8 cellular contexts compared by ENCODE assay signal in genomic region chr6:29792123-29793035, GRCh38. TPM values are rescaled to one million over a fixed set of nuclear protein-coding genes. Genes with fewer than 3 reads are reported as not detected.
A peak's percentile ranks its signal among the peaks of the same experiment; 100 is the strongest.
DNase-seq lines count a peak whose midpoint lies in the region; ATAC-seq lines count a peak whose summit lies in the region.

No MANE protein-coding gene starts in this region.

- ATAC-seq in activated CD8-positive, alpha-beta T cell treated with anti-CD3 and anti-CD28 coated beads, Interleukin-2, amount 10 ng/mL, durations not matched to agents 7 days and 5 days: peak; percentile 91

- peak; percentile 16 for DNase-seq in NCI-H146 (lab: John Stamatoyannopoulos, UW)
- no peak for DNase-seq in NCI-H146 treated with DMSO at 0.1 percent for 48 hours (lab: John Stamatoyannopoulos, UW; ENCODE audit: unreplicated experiment)
- DNase-seq in activated CD8-positive, alpha-beta T cell treated with anti-CD3 and anti-CD28 coated beads, Interleukin-2, amount 10 ng/mL, durations not matched to agents 7 days and 5 days: peak; percentile 67
- peak; percentile 68 to 85 (median 73) for DNase-seq in effector memory CD4-positive, alpha-beta T cell
- peak; percentile 60 for DNase-seq in stimulated activated CD8-positive, alpha-beta memory T cell treated with anti-CD3 and anti-CD28 coated beads, Interleukin-15, amount 100 ng/mL, for 1 hour (ENCODE audit: low read depth)
- DNase-seq in NCI-H2171 treated with DMSO at 0.1 percent for 48 hours (lab: John Stamatoyannopoulos, UW): no peak
- no peak for DNase-seq in DMS153 (lab: John Stamatoyannopoulos, UW)

- peak overlapping the region; percentile 85 for H3K4me3 ChIP-seq in effector memory CD4-positive, alpha-beta T cell (ENCODE audit: insufficient read depth, low read depth, low read length, poor library complexity, severe bottlenecking)
- peak overlapping the region; percentile 26 for H3K4me3 ChIP-seq in mesodermal cell (ENCODE audit: extremely low read depth, insufficient read depth, low read length, poor library complexity, severe bottlenecking)

- peaks cover 65% of the 10 kb centered on the region for H3K27me3 Mint-ChIP-seq in activated CD8-positive, alpha-beta T cell treated with anti-CD3 and anti-CD28 coated beads, Interleukin-2, amount 10 ng/mL, durations not matched to agents 7 days and 5 days (ENCODE audit: low read depth)

- H3K4me1 ChIP-seq in effector memory CD4-positive, alpha-beta T cell (ENCODE audit: control insufficient read depth, insufficient read depth, low read length, poor library complexity, severe bottlenecking): peaks cover 11% of the 10 kb centered on the region
- peaks cover 4% of the 10 kb centered on the region for H3K4me1 ChIP-seq in mesodermal cell (ENCODE audit: control insufficient read depth, insufficient read depth, low read length, poor library complexity, severe bottlenecking)

- peaks cover 4% of the 10 kb centered on the region for H3K27me3 ChIP-seq in effector memory CD4-positive, alpha-beta T cell (replicated peaks; ENCODE audit: control insufficient read depth, insufficient read depth, low read length, poor library complexity, severe bottlenecking)

- peaks cover 9% of the 10 kb centered on the region for H3K9me3 Mint-ChIP-seq in activated CD8-positive, alpha-beta T cell treated with anti-CD3 and anti-CD28 coated beads, Interleukin-2, amount 10 ng/mL, durations not matched to agents 7 days and 5 days (ENCODE audit: insufficient read depth)

- H3K36me3 ChIP-seq in effector memory CD4-positive, alpha-beta T cell (ENCODE audit: control insufficient read depth, insufficient read depth, low read length): no peaks in the 10 kb centered on the region
- no peaks in the 10 kb centered on the region for H3K36me3 ChIP-seq in mesodermal cell (ENCODE audit: control insufficient read depth, insufficient read depth, low read length)

- H3K27ac Mint-ChIP-seq in activated CD8-positive, alpha-beta T cell treated with anti-CD3 and anti-CD28 coated beads, Interleukin-2, amount 10 ng/mL, durations not matched to agents 7 days and 5 days: no peak overlapping the region

- H3K9me3 ChIP-seq in effector memory CD4-positive, alpha-beta T cell (ENCODE audit: control insufficient read depth, low read length): no peaks in the 10 kb centered on the region
- H3K9me3 ChIP-seq in mesodermal cell (ENCODE audit: control insufficient read depth, low read length): no peaks in the 10 kb centered on the region

- H3K27ac ChIP-seq in effector memory CD4-positive, alpha-beta T cell (ENCODE audit: insufficient read depth, low read length, poor library complexity, severe bottlenecking): peak overlapping the region; percentile 76
- H3K27ac ChIP-seq in mesodermal cell (ENCODE audit: low read depth, low read length, severe bottlenecking): no peak overlapping the region

- WGBS in mesodermal cell (ENCODE audit: insufficient coverage in 2 of 2), 2 experiments: 4 to 10% methylated on average over 43 to 65 of the region's 79 CpGs

- H3K4me1 Mint-ChIP-seq in activated CD8-positive, alpha-beta T cell treated with anti-CD3 and anti-CD28 coated beads, Interleukin-2, amount 10 ng/mL, durations not matched to agents 7 days and 5 days (ENCODE audit: low read depth): peaks cover 15% of the 10 kb centered on the region

- H3K4me3 Mint-ChIP-seq in activated CD8-positive, alpha-beta T cell treated with anti-CD3 and anti-CD28 coated beads, Interleukin-2, amount 10 ng/mL, durations not matched to agents 7 days and 5 days: peak overlapping the region; percentile 70

- H3K36me3 Mint-ChIP-seq in activated CD8-positive, alpha-beta T cell treated with anti-CD3 and anti-CD28 coated beads, Interleukin-2, amount 10 ng/mL, durations not matched to agents 7 days and 5 days (ENCODE audit: low read depth): peaks cover 5% of the 10 kb centered on the region

- POLR2A ChIA-PET in activated CD8-positive, alpha-beta T cell treated with anti-CD3 and anti-CD28 coated beads, Interleukin-2, amount 10 ng/mL, durations not matched to agents 7 days and 5 days (lab: Charles Lee): interaction anchor here (0.7 to 1.6 kb wide), 2 partner anchors 52 to 149 kb away, joined by 3 to 6 read pairs; partner anchors contain the start of gene HLA-A

- CTCF ChIA-PET in activated CD8-positive, alpha-beta T cell treated with anti-CD3 and anti-CD28 coated beads, Interleukin-2, amount 10 ng/mL, durations not matched to agents 7 days and 5 days (lab: Charles Lee): no interaction called here

RNA-seq across cellular contexts. Expression of gene HLA-G, which starts 35.2 kb away (rescaled TPM):
- total RNA-seq in activated CD8-positive, alpha-beta T cell treated with anti-CD3 and anti-CD28 coated beads, Interleukin-2, amount 10 ng/mL, durations not matched to agents 7 days and 5 days: 1 to 10 TPM; 2.9 to 4.6 TPM
- polyA plus RNA-seq in mesodermal cell (2013, experiment 1 of 2): not detected
- not detected for polyA plus RNA-seq in mesodermal cell (2013, experiment 2 of 2)

Comparison
In these comparisons a context has a peak if more than half of its experiments do, and no peak if none do; other contexts are left out.
1. DNase-seq: peak in NCI-H146 (single experiment), activated CD8-positive, alpha-beta T cell treated with anti-CD3 and anti-CD28 coated beads, Interleukin-2, amount 10 ng/mL, durations not matched to agents 7 days and 5 days (single experiment), effector memory CD4-positive, alpha-beta T cell (3 of 3) and stimulated activated CD8-positive, alpha-beta memory T cell treated with anti-CD3 and anti-CD28 coated beads, Interleukin-15, amount 100 ng/mL, for 1 hour (single experiment); none in NCI-H146 treated with DMSO at 0.1 percent for 48 hours (single experiment), NCI-H2171 treated with DMSO at 0.1 percent for 48 hours (single experiment) and DMS153 (single experiment).